In the genomic region with DNA sequence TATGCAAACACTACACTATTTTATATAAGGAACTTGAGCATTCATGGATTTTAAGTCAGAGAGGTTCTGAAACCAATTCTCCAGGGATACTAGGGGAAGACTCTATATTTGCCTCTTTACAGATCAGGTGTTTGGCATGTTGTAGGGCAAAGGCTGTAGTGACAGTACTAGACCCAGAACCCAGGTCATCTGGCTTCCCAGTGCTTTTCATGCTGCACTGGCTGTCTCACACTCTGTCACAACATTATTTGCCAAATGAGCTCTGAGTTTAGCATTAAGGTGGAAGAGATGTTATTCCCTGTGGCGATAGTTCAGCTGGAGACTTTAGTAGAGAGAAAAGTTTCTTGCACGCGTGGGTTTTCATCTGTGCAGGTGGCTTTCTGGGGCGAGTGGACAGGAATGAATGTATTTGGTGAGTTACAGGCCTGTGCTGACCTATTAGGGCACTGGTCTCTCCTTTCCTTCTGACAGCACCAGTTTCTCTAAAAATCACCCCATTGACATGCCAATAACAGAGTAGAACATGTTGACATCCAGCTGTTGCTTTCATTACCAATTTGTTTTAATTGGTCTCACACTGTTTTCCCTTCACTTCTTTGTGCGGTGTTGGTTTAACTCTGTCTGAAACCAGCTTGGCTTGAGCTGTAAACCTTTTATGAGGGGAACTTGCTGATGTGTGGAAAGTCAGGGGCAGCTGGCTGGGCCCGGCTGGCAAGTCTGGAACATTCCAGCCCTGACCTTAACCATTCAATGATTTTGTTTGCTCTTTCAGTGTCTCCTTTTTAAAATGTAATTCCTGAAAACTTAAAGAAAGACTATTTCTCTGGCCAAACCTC, we compare ENCODE assay signal across 24 cellular contexts.
DNase-seq lines count a peak whose midpoint lies in the region; ATAC-seq, FAIRE-seq and TF ChIP-seq lines count a peak whose summit lies in the region.
"Had no signal": no experiment of that assay in that cellular context is flagged by ENCODE, and none has a peak within 500 bp of the region (broad histone marks: within the 10 kb centered on the region; RNA-seq: fewer than 3 reads in every experiment).

No MANE protein-coding gene starts in this region.

- TF ChIP-seq POLR2A in HepG2 (IDR thresholded peaks at IDR 0.05; ENCODE audit: insufficient read depth in 1 of 2, low read depth in 2 of 2, low read length in 2 of 2), result no peak

- H3K27ac ChIP-seq in liver (ENCODE audit: low read depth in 1 of 2, low read length in 2 of 2), result peak overlapping the region; percentile 14 to 46
- no peak overlapping the region for H3K27ac ChIP-seq in HepG2 (ENCODE audit: extremely low read length, insufficient read depth, low read length)
- H3K27ac ChIP-seq in kidney (ENCODE audit: low read depth in 2 of 2, low read length in 2 of 2), result peak overlapping the region; percentile 88 to 95
- peak overlapping the region; percentile 66 for H3K27ac ChIP-seq in upper lobe of right lung
- H3K27ac ChIP-seq: esophagus muscularis mucosa, left ventricle myocardium inferior, right atrium auricular region, RWPE1, WERI-Rb-1 had no signal

- peaks cover 0 to 2% (median 0%) of the 10 kb centered on the region in 4 donors for H3K9me3 ChIP-seq in liver (ENCODE audit: control insufficient read depth in 4 of 4, low read length in 3 of 4)
- peaks cover 60% of the 10 kb centered on the region for H3K9me3 ChIP-seq in HepG2 (ENCODE audit: low read length)
- H3K9me3 ChIP-seq in kidney (ENCODE audit: control insufficient read depth in 1 of 2, low read length in 2 of 2), result peaks cover 2 to 4% of the 10 kb centered on the region in 2 donors
- no peaks in the 10 kb centered on the region for H3K9me3 ChIP-seq in upper lobe of right lung
- H3K9me3 ChIP-seq: esophagus muscularis mucosa, right atrium auricular region, SK-N-SH had no signal

- H3K36me3 ChIP-seq in liver (ENCODE audit: control insufficient read depth in 4 of 4, insufficient read depth in 3 of 4, low read depth in 1 of 4, low read length in 3 of 4), result no peaks in the 10 kb centered on the region
- H3K36me3 ChIP-seq in HepG2 (replicated peaks in 1 of 2; ENCODE audit: control insufficient read depth in 1 of 2, insufficient read depth in 2 of 2, low read length in 2 of 2), result no peaks in the 10 kb centered on the region
- no peaks in the 10 kb centered on the region for H3K36me3 ChIP-seq in kidney (ENCODE audit: control insufficient read depth in 1 of 2, insufficient read depth in 2 of 2, low read length in 2 of 2)
- H3K36me3 ChIP-seq in upper lobe of right lung, result no peaks in the 10 kb centered on the region
- H3K36me3 ChIP-seq: esophagus muscularis mucosa, left ventricle myocardium inferior, right atrium auricular region, WERI-Rb-1 had no signal

- FAIRE-seq in HepG2 (lab: Jason Lieb, UNC) (no peak), kidney (lab: Jason Lieb, UNC) (peak; percentile 23)
- FAIRE-seq: A204.1, GM12892 had no signal

- no peak overlapping the region for H3K4me3 ChIP-seq in liver (ENCODE audit: low read depth in 1 of 3, low read length in 3 of 3)
- H3K4me3 ChIP-seq in HepG2 (replicated peaks in 1 of 3; ENCODE audit: insufficient read depth in 1 of 3, low read depth in 2 of 3, low read length in 3 of 3), result no peak overlapping the region
- peak overlapping the region in 1 of 2 donors; percentile 23 for H3K4me3 ChIP-seq in kidney (ENCODE audit: low read length in 2 of 2)
- H3K4me3 ChIP-seq in upper lobe of right lung, result no peak overlapping the region
- H3K4me3 ChIP-seq: esophagus muscularis mucosa, left ventricle myocardium inferior, right atrium auricular region had no signal

- H3K4me2 ChIP-seq in HepG2 (ENCODE audit: low read depth, low read length), result no peak overlapping the region
- H3K4me2 ChIP-seq: SK-N-SH had no signal

- H3K4me1 ChIP-seq in liver (ENCODE audit: control insufficient read depth in 4 of 4, insufficient read depth in 4 of 4, low read length in 3 of 4) (peaks cover 4 to 18% (median 13%) of the 10 kb centered on the region in 4 donors), HepG2 (ENCODE audit: insufficient read depth, low read length) (no peaks in the 10 kb centered on the region), kidney (ENCODE audit: control insufficient read depth in 1 of 2, insufficient read depth in 1 of 2, low read depth in 1 of 2, low read length in 2 of 2) (peaks cover 19 to 35% of the 10 kb centered on the region in 2 donors), upper lobe of right lung (no peaks in the 10 kb centered on the region)
- H3K4me1 ChIP-seq: left ventricle myocardium inferior, right atrium auricular region had no signal

- H2AFZ ChIP-seq in HepG2 (ENCODE audit: low read length), result no peak overlapping the region

- in situ Hi-C loops in HepG2 (cut with HindIII; ENCODE audit: extremely low pct_ligation_motif_present, low pct_unique_long_range_greater_than_20kb), result no loop called here

- H3K27me3 ChIP-seq in liver (ENCODE audit: control insufficient read depth in 4 of 4, insufficient read depth in 4 of 4, low read length in 3 of 4) (no peaks in the 10 kb centered on the region), HepG2 (ENCODE audit: control insufficient read depth in 1 of 2, insufficient read depth in 2 of 2, low read length in 2 of 2) (no peaks in the 10 kb centered on the region), upper lobe of right lung (no peaks in the 10 kb centered on the region)
- H3K27me3 ChIP-seq: esophagus muscularis mucosa, right atrium auricular region had no signal

- ATAC-seq in HepG2 (no peak), upper lobe of right lung (peak; percentile 71), omental fat pad (ENCODE audit: low FRiP score) (no peak), HG03196 (IDR thresholded peaks at IDR 0.05; ENCODE audit: unreplicated experiment) (no peak)
- ATAC-seq: activated T-helper 17 cell treated with anti-CD3 and anti-CD28 coated beads, Interleukin-2, amount 50 U/mL, for 72 hours had no signal

- POLR2A ChIA-PET in HepG2 (lab: Yijun Ruan, JAX), result no interaction called here

- WGBS in liver, result 64% methylated on average over 6 of the region's 6 CpGs
- WGBS in HepG2 (ENCODE audit: low lambda C conversion rate), result 52% methylated on average over 6 of the region's 6 CpGs

- DNase-seq in HepG2 (ENCODE audit: low spot score), result no peak
- DNase-seq in kidney, result peak; percentile 79
- DNase-seq in upper lobe of right lung, result no peak
- DNase-seq in omental fat pad (ENCODE audit: low spot score), result no peak
- DNase-seq in NCI-H1105 treated with DMSO at 0.1 percent for 48 hours (lab: John Stamatoyannopoulos, UW), result no peak
- DNase-seq: activated CD4-positive, alpha-beta T cell treated with anti-CD3 and anti-CD28 coated beads, Interleukin-2, amount 50 U/mL, for 1 hour; activated naive CD8-positive, alpha-beta T cell treated with anti-CD3 and anti-CD28 coated beads, Interleukin-2, amount 10 ng/mL, durations not matched to agents 7 days and 5 days; DND-41; left ventricle myocardium inferior; NCI-H2107; nucleus accumbens; SK-N-SH had no signal

- no peaks in the 10 kb centered on the region for H3K79me2 ChIP-seq in HepG2 (ENCODE audit: insufficient read depth, low read length)

- peaks cover 13% of the 10 kb centered on the region for H3K4me1 Mint-ChIP-seq in nephron
- H3K4me1 Mint-ChIP-seq: activated naive CD8-positive, alpha-beta T cell treated with anti-CD3 and anti-CD28 coated beads, Interleukin-2, amount 10 ng/mL, durations not matched to agents 7 days and 5 days; activated T-helper 17 cell treated with anti-CD3 and anti-CD28 coated beads, Interleukin-2, amount 50 U/mL, for 72 hours; B cell had no signal

- H3K36me3 Mint-ChIP-seq in nephron (ENCODE audit: low read depth), result peaks cover 3% of the 10 kb centered on the region
- H3K36me3 Mint-ChIP-seq: activated naive CD8-positive, alpha-beta T cell treated with anti-CD3 and anti-CD28 coated beads, Interleukin-2, amount 10 ng/mL, durations not matched to agents 7 days and 5 days had no signal

- BruUV-seq in HepG2 (replicated peaks; lab: Mats Ljungman, UMichigan), result no TSS peak

- H3K9ac ChIP-seq in liver (ENCODE audit: low read depth in 1 of 2, low read length in 2 of 2) (peak overlapping the region in 1 of 2 donors; percentile 1), HepG2 (ENCODE audit: insufficient read depth, low read depth, low read length) (no peak overlapping the region), kidney (ENCODE audit: low read length in 2 of 2) (peak overlapping the region; percentile 27 to 52)
- H3K9ac ChIP-seq: SK-N-SH had no signal

- TF ChIP-seq EP300 in HepG2 (IDR thresholded peaks at IDR 0.05; ENCODE audit: low read depth in 2 of 2, low read length in 2 of 2) (no peak), HepG2 (CRISPR knock-in tag; IDR thresholded peaks at IDR 0.05; ENCODE audit: borderline replicate concordance) (no peak)

- TF ChIP-seq RAD21 in liver (IDR thresholded peaks at IDR 0.05) (no peak), HepG2 (CRISPR knock-in tag; IDR thresholded peaks at IDR 0.05) (no peak)

- peaks cover 3% of the 10 kb centered on the region for H3K9me3 Mint-ChIP-seq in nephron
- H3K9me3 Mint-ChIP-seq: activated naive CD8-positive, alpha-beta T cell treated with anti-CD3 and anti-CD28 coated beads, Interleukin-2, amount 10 ng/mL, durations not matched to agents 7 days and 5 days; activated T-helper 17 cell treated with anti-CD3 and anti-CD28 coated beads, Interleukin-2, amount 50 U/mL, for 72 hours had no signal

- no peaks in the 10 kb centered on the region for H3K27me3 Mint-ChIP-seq in nephron (ENCODE audit: low read depth)
- H3K27me3 Mint-ChIP-seq: activated naive CD8-positive, alpha-beta T cell treated with anti-CD3 and anti-CD28 coated beads, Interleukin-2, amount 10 ng/mL, durations not matched to agents 7 days and 5 days; activated T-helper 17 cell treated with anti-CD3 and anti-CD28 coated beads, Interleukin-2, amount 50 U/mL, for 72 hours; B cell had no signal

- H3K4me3 Mint-ChIP-seq in nephron, result no peak overlapping the region
- H3K4me3 Mint-ChIP-seq: activated naive CD8-positive, alpha-beta T cell treated with anti-CD3 and anti-CD28 coated beads, Interleukin-2, amount 10 ng/mL, durations not matched to agents 7 days and 5 days; activated T-helper 17 cell treated with anti-CD3 and anti-CD28 coated beads, Interleukin-2, amount 50 U/mL, for 72 hours; B cell; T-helper 2 cell treated with Interferon-gamma antibody and Interleukin-4, amounts not matched to agents 5 μg/mL and 100 μg/mL, for 36 hours had no signal

- CTCF ChIA-PET in HepG2 (lab: Yijun Ruan, JAX; ENCODE audit: low intra/inter-chr PET ratio, low total read pairs), result no interaction called here

- TF ChIP-seq CTCF in liver (IDR thresholded peaks at IDR 0.05; ENCODE audit: low read depth, low read length, missing input control), result no peak
- no peak for TF ChIP-seq CTCF in HepG2 (CRISPR knock-in tag; IDR thresholded peaks at IDR 0.05)
- no peak for TF ChIP-seq CTCF in kidney (IDR thresholded peaks at IDR 0.05; ENCODE audit: borderline replicate concordance, extremely low read depth, insufficient read depth)
- no peak for TF ChIP-seq CTCF in nephron (IDR thresholded peaks at IDR 0.05; ENCODE audit: unreplicated experiment in 3 of 3)
- TF ChIP-seq CTCF in upper lobe of right lung (IDR thresholded peaks at IDR 0.05), result no peak
- no peak for TF ChIP-seq CTCF in omental fat pad (IDR thresholded peaks at IDR 0.05)

- peak overlapping the region; percentile 85 to 97 (median 95) for H3K27ac Mint-ChIP-seq in nephron
- H3K27ac Mint-ChIP-seq: activated naive CD8-positive, alpha-beta T cell treated with anti-CD3 and anti-CD28 coated beads, Interleukin-2, amount 10 ng/mL, durations not matched to agents 7 days and 5 days; activated T-helper 17 cell treated with anti-CD3 and anti-CD28 coated beads, Interleukin-2, amount 50 U/mL, for 72 hours; B cell; T-helper 2 cell treated with Interferon-gamma antibody and Interleukin-4, amounts not matched to agents 5 μg/mL and 100 μg/mL, for 36 hours had no signal

- H4K20me1 ChIP-seq in HepG2 (ENCODE audit: insufficient read depth, low read length), result no peaks in the 10 kb centered on the region

- intact Hi-C loops in HepG2 (cut with micrococcal nuclease; ENCODE audit: unreplicated experiment), result no loop called here
- intact Hi-C loops in kidney (cut with DNase I), result no loop called here
- intact Hi-C loops in upper lobe of right lung (cut with DNase I), result no loop called here
